36 cellular contexts compared by ENCODE assay signal in the genomic region with DNA sequence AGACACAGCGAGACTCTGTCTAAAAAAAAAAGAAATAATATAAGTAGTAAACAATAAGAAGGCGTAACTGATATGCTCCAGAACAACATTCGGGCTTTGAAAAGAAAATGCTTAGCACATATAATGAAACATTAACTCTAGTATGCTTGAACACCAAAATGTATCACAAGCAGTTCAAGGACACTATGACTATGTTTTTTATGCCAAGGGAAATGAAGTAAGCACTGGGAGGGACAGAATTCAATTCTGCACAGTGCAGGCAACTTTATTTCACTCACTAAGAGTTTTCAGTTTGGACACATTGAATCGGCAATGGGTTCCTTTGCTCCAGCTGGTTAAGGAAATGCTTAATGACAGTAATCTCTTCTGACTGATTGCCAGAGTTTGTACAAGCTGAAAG.
"Had no signal": no experiment of that assay in that cellular context is flagged by ENCODE, and none has a peak within 500 bp of the region (broad histone marks: within the 10 kb centered on the region; RNA-seq: fewer than 3 reads in every experiment).

No MANE protein-coding gene starts in this region.

- ATAC-seq: activated naive CD8-positive, alpha-beta T cell treated with anti-CD3 and anti-CD28 coated beads, Interleukin-2, amount 50 U/mL, for 24 hours; activated T-cell treated with anti-CD3 and anti-CD28 coated beads, Interleukin-2, amount 50 U/mL, for 4 hours; Panc1; T-cell had no signal

- H3K9ac ChIP-seq: KMS-11, SK-N-SH had no signal

- H3K27ac ChIP-seq: brain microvascular endothelial cell, KMS-11, SJCRH30, VCaP had no signal

- H3K27me3 ChIP-seq: brain microvascular endothelial cell, SJCRH30 had no signal

- H3K9me3 Mint-ChIP-seq: activated B cell treated with CpG ODN at 0.5 μM for 24 hours; activated CD4-positive, alpha-beta memory T cell treated with anti-CD3 and anti-CD28 coated beads for 36 hours; activated naive CD4-positive, alpha-beta T cell treated with anti-CD3 and anti-CD28 coated beads for 36 hours; activated T-cell treated with anti-CD3 and anti-CD28 coated beads, Interleukin-2, amount 50 U/mL, for 4 hours; T-cell had no signal

- H3K4me1 ChIP-seq: SJCRH30 had no signal

- H3K27me3 Mint-ChIP-seq: activated B cell treated with CpG ODN at 0.5 μM for 24 hours; activated CD4-positive, alpha-beta memory T cell treated with anti-CD3 and anti-CD28 coated beads for 36 hours; activated naive CD8-positive, alpha-beta T cell; activated naive CD8-positive, alpha-beta T cell treated with anti-CD3 and anti-CD28 coated beads, Interleukin-2, amount 50 U/mL, for 24 hours; T-cell had no signal

- H3K4me3 Mint-ChIP-seq: activated B cell treated with CpG ODN at 0.5 μM for 24 hours; activated CD4-positive, alpha-beta memory T cell treated with anti-CD3 and anti-CD28 coated beads for 36 hours; activated naive CD4-positive, alpha-beta T cell treated with anti-CD3 and anti-CD28 coated beads for 36 hours; activated naive CD8-positive, alpha-beta T cell; activated naive CD8-positive, alpha-beta T cell treated with anti-CD3 and anti-CD28 coated beads, Interleukin-2, amount 50 U/mL, for 24 hours; activated T-cell treated with anti-CD3 and anti-CD28 coated beads, Interleukin-2, amount 50 U/mL, for 4 hours; activated T-helper 1 cell treated with anti-CD3 and anti-CD28 coated beads, Interleukin-12 subunit alpha, Interleukin-12 subunit beta, Interleukin-2, Interleukin-4 antibody, amounts not matched to agents 30 ng/mL and 10 ng/mL and 1 ng/mL, durations not matched to agents 14 hours and 24 hours and 36 hours; T-cell had no signal

- H3K36me3 ChIP-seq: brain microvascular endothelial cell had no signal

- H3K4me3 ChIP-seq: SJCRH30 had no signal

- H3K9me3 ChIP-seq: SJCRH30, SK-N-SH had no signal

- DNase-seq: activated B cell treated with CpG ODN at 0.5 μM for 24 hours; activated CD4-positive, alpha-beta memory T cell treated with anti-CD3 and anti-CD28 coated beads for 36 hours; activated CD4-positive, alpha-beta T cell treated with anti-CD3 and anti-CD28 coated beads for 4 hours; activated CD4-positive, alpha-beta T cell treated with anti-CD3 and anti-CD28 coated beads, Interleukin-2, amount 50 U/mL, for 1 hour; activated CD4-positive, CD25-positive, alpha-beta regulatory T cell treated with anti-CD3 and anti-CD28 coated beads, Interleukin-2, amount 50 U/mL, for 72 hours; activated CD8-positive, alpha-beta memory T cell treated with anti-CD3 and anti-CD28 coated beads, Interleukin-2, amount 50 U/mL, for 4 hours; activated gamma-delta T cell treated with Interleukin-2 at 50 U/mL for 16 hours; activated naive CD4-positive, alpha-beta T cell treated with anti-CD3 and anti-CD28 coated beads for 36 hours; activated naive CD8-positive, alpha-beta T cell treated with anti-CD3 and anti-CD28 coated beads, Interleukin-2, amount 50 U/mL, for 24 hours; activated T-cell treated with anti-CD3 and anti-CD28 coated beads for 4 hours; activated T-cell treated with anti-CD3 and anti-CD28 coated beads, Interleukin-2, amount 50 U/mL, for 4 hours; amniotic stem cell; aorta; brain microvascular endothelial cell; central memory CD4-positive, alpha-beta T cell; MM.1S; MV-4-11; NCI-H1092; NCI-H1436 treated with DMSO at 0.1 percent for 48 hours; NCI-H1694 treated with DMSO at 0.1 percent for 48 hours; NCI-H2029; NCI-H2227 treated with DMSO at 0.1 percent for 48 hours; NCI-H446; NCI-H510A treated with DMSO at 0.1 percent for 48 hours; NCI-H526 treated with DMSO at 0.1 percent for 48 hours; NCI-H774; SHP77; SJCRH30; SK-N-SH; T-cell; T-helper 9 cell had no signal

- H3K27ac Mint-ChIP-seq: activated B cell treated with CpG ODN at 0.5 μM for 24 hours; activated CD4-positive, alpha-beta memory T cell treated with anti-CD3 and anti-CD28 coated beads for 36 hours; activated naive CD4-positive, alpha-beta T cell treated with anti-CD3 and anti-CD28 coated beads for 36 hours; activated naive CD8-positive, alpha-beta T cell; activated naive CD8-positive, alpha-beta T cell treated with anti-CD3 and anti-CD28 coated beads, Interleukin-2, amount 50 U/mL, for 24 hours; activated T-helper 1 cell treated with anti-CD3 and anti-CD28 coated beads, Interleukin-12 subunit alpha, Interleukin-12 subunit beta, Interleukin-2, Interleukin-4 antibody, amounts not matched to agents 30 ng/mL and 10 ng/mL and 1 ng/mL, durations not matched to agents 14 hours and 24 hours and 36 hours; T-cell had no signal
